Comparison of ENCODE assay signal across 31 cellular contexts in the genomic region with DNA sequence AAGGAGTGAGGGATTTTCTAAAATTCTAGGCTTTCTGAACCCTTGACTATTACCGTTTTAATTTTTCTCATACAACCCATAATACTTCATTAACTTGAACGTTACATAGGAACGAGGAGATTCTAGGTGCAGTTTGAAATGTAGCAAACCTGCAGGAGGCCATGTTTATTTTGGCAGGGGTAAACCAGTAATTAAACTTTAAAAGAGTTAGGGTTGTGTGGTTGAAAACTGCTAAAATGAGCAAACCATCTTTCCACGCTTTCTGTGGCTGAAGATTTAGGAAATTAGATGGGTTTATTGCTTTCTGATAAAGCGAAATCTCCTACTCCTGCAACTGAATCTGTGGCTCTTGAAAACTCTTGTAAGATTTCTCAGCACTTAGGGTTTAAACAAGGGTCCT.
"Had no signal": no experiment of that assay in that cellular context is flagged by ENCODE, and none has a peak within 500 bp of the region (broad histone marks: within the 10 kb centered on the region; RNA-seq: fewer than 3 reads in every experiment).

No MANE protein-coding gene starts in this region.

- H3K4me1 ChIP-seq: breast epithelium had no signal

- H3K27ac Mint-ChIP-seq: activated naive CD4-positive, alpha-beta T cell treated with anti-CD3 and anti-CD28 coated beads, Interleukin-2, amount 10 ng/mL, durations not matched to agents 7 days and 5 days; activated naive CD8-positive, alpha-beta T cell treated with anti-CD3 and anti-CD28 coated beads, Interleukin-2, amount 10 ng/mL, durations not matched to agents 7 days and 5 days; activated T-helper 2 cell treated with anti-CD3 and anti-CD28 coated beads, Interferon-gamma antibody, Interleukin-2, Interleukin-4, amounts not matched to agents 10 μg/mL and 5 μg/mL and 100 μg/mL, durations not matched to agents 14 hours and 24 hours and 36 hours had no signal

- H3K4me3 Mint-ChIP-seq: activated naive CD4-positive, alpha-beta T cell treated with anti-CD3 and anti-CD28 coated beads, Interleukin-2, amount 10 ng/mL, durations not matched to agents 7 days and 5 days; activated naive CD8-positive, alpha-beta T cell treated with anti-CD3 and anti-CD28 coated beads, Interleukin-2, amount 10 ng/mL, durations not matched to agents 7 days and 5 days; activated T-cell treated with anti-CD3 and anti-CD28 coated beads, Interleukin-2, amount 50 U/mL, for 4 hours had no signal

- H3K4me1 Mint-ChIP-seq: activated naive CD4-positive, alpha-beta T cell treated with anti-CD3 and anti-CD28 coated beads, Interleukin-2, amount 10 ng/mL, durations not matched to agents 7 days and 5 days had no signal

- H3K36me3 Mint-ChIP-seq: activated naive CD4-positive, alpha-beta T cell treated with anti-CD3 and anti-CD28 coated beads, Interleukin-2, amount 10 ng/mL, durations not matched to agents 7 days and 5 days; activated naive CD8-positive, alpha-beta T cell treated with anti-CD3 and anti-CD28 coated beads, Interleukin-2, amount 10 ng/mL, durations not matched to agents 7 days and 5 days had no signal

- H3K27ac ChIP-seq: breast epithelium, SK-N-MC, VCaP had no signal

- ATAC-seq: activated T-cell treated with anti-CD3 and anti-CD28 coated beads, Interleukin-2, amount 50 U/mL, for 4 hours; Panc1; Right ventricle myocardium inferior had no signal

- H3K27me3 Mint-ChIP-seq: activated naive CD4-positive, alpha-beta T cell treated with anti-CD3 and anti-CD28 coated beads, Interleukin-2, amount 10 ng/mL, durations not matched to agents 7 days and 5 days; activated naive CD8-positive, alpha-beta T cell treated with anti-CD3 and anti-CD28 coated beads, Interleukin-2, amount 10 ng/mL, durations not matched to agents 7 days and 5 days had no signal

- H3K9me3 Mint-ChIP-seq: activated naive CD4-positive, alpha-beta T cell treated with anti-CD3 and anti-CD28 coated beads, Interleukin-2, amount 10 ng/mL, durations not matched to agents 7 days and 5 days; activated naive CD8-positive, alpha-beta T cell treated with anti-CD3 and anti-CD28 coated beads, Interleukin-2, amount 10 ng/mL, durations not matched to agents 7 days and 5 days; activated T-cell treated with anti-CD3 and anti-CD28 coated beads, Interleukin-2, amount 50 U/mL, for 4 hours; activated T-helper 2 cell treated with anti-CD3 and anti-CD28 coated beads, Interferon-gamma antibody, Interleukin-2, Interleukin-4, amounts not matched to agents 10 μg/mL and 5 μg/mL and 100 μg/mL, durations not matched to agents 14 hours and 24 hours and 36 hours had no signal

- H3K9me3 ChIP-seq: breast epithelium had no signal

- DNase-seq: activated CD4-positive, alpha-beta T cell treated with anti-CD3 and anti-CD28 coated beads, Interleukin-2, amount 50 U/mL, for 48 hours; activated CD4-positive, CD25-positive, alpha-beta regulatory T cell; activated CD8-positive, alpha-beta memory T cell treated with anti-CD3 and anti-CD28 coated beads, Interleukin-2, amount 50 U/mL, for 48 hours; activated gamma-delta T cell treated with Interleukin-2 at 50 U/mL for 16 hours; activated naive CD4-positive, alpha-beta T cell treated with anti-CD3 and anti-CD28 coated beads, Interleukin-2, amount 10 ng/mL, durations not matched to agents 7 days and 5 days; activated naive CD8-positive, alpha-beta T cell treated with anti-CD3 and anti-CD28 coated beads, Interleukin-2, amount 10 ng/mL, durations not matched to agents 7 days and 5 days; activated T-cell treated with anti-CD3 and anti-CD28 coated beads, Interleukin-2, amount 50 U/mL, for 4 hours; aorta; caudate nucleus; IMR-90; Kasumi-1; KBM-7; NCI-H1048; NCI-H1417 treated with DMSO at 0.1 percent for 48 hours; NCI-H1694; NCI-H2029; NCI-H2107; NCI-H2171 treated with DMSO at 0.1 percent for 48 hours; NCI-H226; NCI-H510A treated with DMSO at 0.1 percent for 48 hours; NCI-H774; NK-92 treated with Interleukin-12 subunit alpha and Interleukin-12 subunit beta, amount 100 ng/mL, for 24 hours; OCI-M1; RPMI8226; T-helper 1 cell had no signal
